ENCODE assay signal across 25 cellular contexts in genomic region chrX:154793084-154793483, GRCh38. TPM values are rescaled to one million over a fixed set of nuclear protein-coding genes. Genes with fewer than 3 reads are reported as not detected.
A peak's percentile ranks its signal among the peaks of the same experiment; 100 is the strongest.
DNase-seq lines count a peak whose midpoint lies in the region; ATAC-seq and TF ChIP-seq lines count a peak whose summit lies in the region.
"Had no signal": no experiment of that assay in that cellular context is flagged by ENCODE, and none has a peak within 500 bp of the region (broad histone marks: within the 10 kb centered on the region; RNA-seq: fewer than 3 reads in every experiment).

No MANE protein-coding gene starts in this region.

- H3K36me3 ChIP-seq in right lobe of liver = no peaks in the 10 kb centered on the region
- H3K36me3 ChIP-seq: SJSA1 had no signal

- intact Hi-C loops in right lobe of liver (cut with DNase I) = no loop called here

- peaks cover 0 to 17% (median 0%) of the 10 kb centered on the region in 4 donors for H3K4me1 ChIP-seq in right lobe of liver

- no peaks in the 10 kb centered on the region for H3K9me3 ChIP-seq in right lobe of liver
- H3K9me3 ChIP-seq: BLaER1 treated with 17β-estradiol and CSF1 and Interleukin-3, amounts not matched to agents 10 nM and 100 nM; SJSA1 had no signal

- no peaks in the 10 kb centered on the region for H3K27me3 ChIP-seq in right lobe of liver
- H3K27me3 ChIP-seq: SJSA1 had no signal

- H3K4me3 ChIP-seq in right lobe of liver = no peak overlapping the region
- H3K4me3 ChIP-seq: BLaER1 treated with 17β-estradiol and CSF1 and Interleukin-3, amounts not matched to agents 10 nM and 100 nM; GM23248; SJSA1 had no signal

- no peak for TF ChIP-seq POLR2A in right lobe of liver (IDR thresholded peaks at IDR 0.05)

- peak; percentile 17 to 62 (median 42) for ATAC-seq in right lobe of liver
- no peak for ATAC-seq in GM21737 (IDR thresholded peaks at IDR 0.05; ENCODE audit: unreplicated experiment)
- ATAC-seq in GM19395 (IDR thresholded peaks at IDR 0.05; ENCODE audit: unreplicated experiment) = no peak

- WGBS in right lobe of liver (ENCODE audit: insufficient coverage, low coverage, low lambda C conversion rate, missing lambda C conversion rate) = 51% methylated on average over 5 of the region's 5 CpGs

- DNase-seq in NCI-H345 (lab: John Stamatoyannopoulos, UW) (peak; percentile 6), NCI-H345 treated with DMSO at 0.1 percent for 48 hours (lab: John Stamatoyannopoulos, UW; ENCODE audit: unreplicated experiment) (no peak), NCI-H2029 (lab: John Stamatoyannopoulos, UW) (peak; percentile 24), right lobe of liver (no peak)
- DNase-seq in activated naive CD4-positive, alpha-beta T cell treated with Interleukin-2 at 50 U/mL for 16 hours = no peak
- DNase-seq: CD4-positive, alpha-beta memory T cell; EL; GM23248; H9; KBM-7; NCI-H1092 treated with DMSO at 0.1 percent for 48 hours; NCI-H146; NCI-H2081; NCI-H2171; NCI-H446; NCI-H526; NK-92 treated with Interleukin-12 subunit alpha and Interleukin-12 subunit beta, amount 100 ng/mL, for 24 hours had no signal

- TF ChIP-seq CTCF in VCaP (conservative IDR thresholded peaks at IDR 0.05) (no peak), right lobe of liver (IDR thresholded peaks at IDR 0.05) (no peak)

- H3K27ac ChIP-seq in VCaP = peak overlapping the region; percentile 5; the same call in 1 of the 2 replicates
- H3K27ac ChIP-seq in right lobe of liver = no peak overlapping the region
- H3K27ac ChIP-seq: 22Rv1; BLaER1 treated with 17β-estradiol and CSF1 and Interleukin-3, amounts not matched to agents 10 nM and 100 nM; GM23248; HL-60; SJSA1 had no signal

RNA-seq across cellular contexts. Expression of gene MPP1, which starts 12.2 kb away (rescaled TPM):
- 10 to 100 TPM; 20.2 to 51.7 (median 32.5) TPM for total RNA-seq in right lobe of liver
- total RNA-seq: HT-29 had no signal

RNA-seq across cellular contexts. Expression of gene DKC1, which starts 30.4 kb away (rescaled TPM):
- 10 to 100 TPM in 5 of 6 experiments, 1 to 10 TPM in 1; 9.7 to 21.2 (median 17.7) TPM for total RNA-seq in right lobe of liver

RNA-seq across cellular contexts. Expression of gene SMIM9, which starts 41.4 kb away (rescaled TPM):
- total RNA-seq in right lobe of liver = not detected
- total RNA-seq: CD4-positive, alpha-beta memory T cell; GM23248; H9; HT-29; SJSA1 had no signal

RNA-seq across cellular contexts. Expression of gene GAB3, which starts 42.2 kb away (rescaled TPM):
- 1 to 10 TPM in 3 of 6 experiments, under 1 TPM in 3; 0.64 to 1.7 (median 1.1) TPM for total RNA-seq in right lobe of liver

Comparison
In these comparisons a context has a peak if more than half of its experiments do, and no peak if none do; other contexts are left out.
1. DNase-seq: peak in NCI-H345 (single experiment) and NCI-H2029 (single experiment); none in NCI-H345 treated with DMSO at 0.1 percent for 48 hours (single experiment), right lobe of liver (0 of 3) and activated naive CD4-positive, alpha-beta T cell treated with Interleukin-2 at 50 U/mL for 16 hours (single experiment).
2. ATAC-seq: peak in right lobe of liver (4 of 4); none in GM21737 (single experiment) and GM19395 (single experiment).